1 cellular context compared by ENCODE assay signal in genomic region chr13:99501135-99501951, GRCh38.
TF ChIP-seq lines count a peak whose summit lies in the region.

TSS of gene TM9SF2 (plus strand) at chr13:99501472. CDS start at chr13:99501607, 135 bp downstream.

TF ChIP-seq in WTC11, 78 proteins besides CTCF, POLR2A, EP300 and RAD21 (continued from another document):
- TF ChIP-seq, protein P1, sequence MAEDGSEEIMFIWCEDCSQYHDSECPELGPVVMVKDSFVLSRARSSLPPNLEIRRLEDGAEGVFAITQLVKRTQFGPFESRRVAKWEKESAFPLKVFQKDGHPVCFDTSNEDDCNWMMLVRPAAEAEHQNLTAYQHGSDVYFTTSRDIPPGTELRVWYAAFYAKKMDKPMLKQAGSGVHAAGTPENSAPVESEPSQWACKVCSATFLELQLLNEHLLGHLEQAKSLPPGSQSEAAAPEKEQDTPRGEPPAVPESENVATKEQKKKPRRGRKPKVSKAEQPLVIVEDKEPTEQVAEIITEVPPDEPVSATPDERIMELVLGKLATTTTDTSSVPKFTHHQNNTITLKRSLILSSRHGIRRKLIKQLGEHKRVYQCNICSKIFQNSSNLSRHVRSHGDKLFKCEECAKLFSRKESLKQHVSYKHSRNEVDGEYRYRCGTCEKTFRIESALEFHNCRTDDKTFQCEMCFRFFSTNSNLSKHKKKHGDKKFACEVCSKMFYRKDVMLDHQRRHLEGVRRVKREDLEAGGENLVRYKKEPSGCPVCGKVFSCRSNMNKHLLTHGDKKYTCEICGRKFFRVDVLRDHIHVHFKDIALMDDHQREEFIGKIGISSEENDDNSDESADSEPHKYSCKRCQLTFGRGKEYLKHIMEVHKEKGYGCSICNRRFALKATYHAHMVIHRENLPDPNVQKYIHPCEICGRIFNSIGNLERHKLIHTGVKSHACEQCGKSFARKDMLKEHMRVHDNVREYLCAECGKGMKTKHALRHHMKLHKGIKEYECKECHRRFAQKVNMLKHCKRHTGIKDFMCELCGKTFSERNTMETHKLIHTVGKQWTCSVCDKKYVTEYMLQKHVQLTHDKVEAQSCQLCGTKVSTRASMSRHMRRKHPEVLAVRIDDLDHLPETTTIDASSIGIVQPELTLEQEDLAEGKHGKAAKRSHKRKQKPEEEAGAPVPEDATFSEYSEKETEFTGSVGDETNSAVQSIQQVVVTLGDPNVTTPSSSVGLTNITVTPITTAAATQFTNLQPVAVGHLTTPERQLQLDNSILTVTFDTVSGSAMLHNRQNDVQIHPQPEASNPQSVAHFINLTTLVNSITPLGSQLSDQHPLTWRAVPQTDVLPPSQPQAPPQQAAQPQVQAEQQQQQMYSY (CRISPR knock-in tag; IDR thresholded peaks at IDR 0.05), result peak; percentile 99
- TF ChIP-seq, protein P2, sequence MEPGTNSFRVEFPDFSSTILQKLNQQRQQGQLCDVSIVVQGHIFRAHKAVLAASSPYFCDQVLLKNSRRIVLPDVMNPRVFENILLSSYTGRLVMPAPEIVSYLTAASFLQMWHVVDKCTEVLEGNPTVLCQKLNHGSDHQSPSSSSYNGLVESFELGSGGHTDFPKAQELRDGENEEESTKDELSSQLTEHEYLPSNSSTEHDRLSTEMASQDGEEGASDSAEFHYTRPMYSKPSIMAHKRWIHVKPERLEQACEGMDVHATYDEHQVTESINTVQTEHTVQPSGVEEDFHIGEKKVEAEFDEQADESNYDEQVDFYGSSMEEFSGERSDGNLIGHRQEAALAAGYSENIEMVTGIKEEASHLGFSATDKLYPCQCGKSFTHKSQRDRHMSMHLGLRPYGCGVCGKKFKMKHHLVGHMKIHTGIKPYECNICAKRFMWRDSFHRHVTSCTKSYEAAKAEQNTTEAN (CRISPR knock-in tag; IDR thresholded peaks at IDR 0.05), result 0 out of 2 replicates have a peak, but pooled peaks have one; percentile 45
- TF ChIP-seq EMX1 (CRISPR knock-in tag; IDR thresholded peaks at IDR 0.05) (no peak), NFE2L1 (CRISPR knock-in tag; IDR thresholded peaks at IDR 0.05) (no peak), MLX (CRISPR knock-in tag; IDR thresholded peaks at IDR 0.05) (no peak), SP1 (CRISPR knock-in tag; conservative IDR thresholded peaks at IDR 0.05) (peak; percentile 82), JAZF1 (CRISPR knock-in tag; IDR thresholded peaks at IDR 0.05) (no peak), MYBL2 (CRISPR knock-in tag; IDR thresholded peaks at IDR 0.05) (peak; percentile 77), CBFB (CRISPR knock-in tag; IDR thresholded peaks at IDR 0.05; ENCODE audit: low read depth) (no peak), NR2C2 (CRISPR knock-in tag; IDR thresholded peaks at IDR 0.05) (no peak), GABPB1 (CRISPR knock-in tag; IDR thresholded peaks at IDR 0.05) (peak; percentile 52; the same call in 1 of the 2 replicates), ZNF232 (CRISPR knock-in tag; IDR thresholded peaks at IDR 0.05) (0 out of 2 replicates have a peak, but pooled peaks have one; percentile 68), NR1H2 (CRISPR knock-in tag; IDR thresholded peaks at IDR 0.05) (no peak), MAX (CRISPR knock-in tag; IDR thresholded peaks at IDR 0.05) (0 out of 2 replicates have a peak, but pooled peaks have one; percentile 28)
- TF ChIP-seq, protein P3, sequence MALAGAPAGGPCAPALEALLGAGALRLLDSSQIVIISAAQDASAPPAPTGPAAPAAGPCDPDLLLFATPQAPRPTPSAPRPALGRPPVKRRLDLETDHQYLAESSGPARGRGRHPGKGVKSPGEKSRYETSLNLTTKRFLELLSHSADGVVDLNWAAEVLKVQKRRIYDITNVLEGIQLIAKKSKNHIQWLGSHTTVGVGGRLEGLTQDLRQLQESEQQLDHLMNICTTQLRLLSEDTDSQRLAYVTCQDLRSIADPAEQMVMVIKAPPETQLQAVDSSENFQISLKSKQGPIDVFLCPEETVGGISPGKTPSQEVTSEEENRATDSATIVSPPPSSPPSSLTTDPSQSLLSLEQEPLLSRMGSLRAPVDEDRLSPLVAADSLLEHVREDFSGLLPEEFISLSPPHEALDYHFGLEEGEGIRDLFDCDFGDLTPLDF (CRISPR knock-in tag; IDR thresholded peaks at IDR 0.05), result no peak
- TF ChIP-seq, protein P4, sequence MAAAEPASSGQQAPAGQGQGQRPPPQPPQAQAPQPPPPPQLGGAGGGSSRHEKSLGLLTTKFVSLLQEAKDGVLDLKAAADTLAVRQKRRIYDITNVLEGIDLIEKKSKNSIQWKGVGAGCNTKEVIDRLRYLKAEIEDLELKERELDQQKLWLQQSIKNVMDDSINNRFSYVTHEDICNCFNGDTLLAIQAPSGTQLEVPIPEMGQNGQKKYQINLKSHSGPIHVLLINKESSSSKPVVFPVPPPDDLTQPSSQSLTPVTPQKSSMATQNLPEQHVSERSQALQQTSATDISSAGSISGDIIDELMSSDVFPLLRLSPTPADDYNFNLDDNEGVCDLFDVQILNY (CRISPR knock-in tag; IDR thresholded peaks at IDR 0.05), result 0 out of 2 replicates have a peak, but pooled peaks have one; percentile 30
